In the genomic region with DNA sequence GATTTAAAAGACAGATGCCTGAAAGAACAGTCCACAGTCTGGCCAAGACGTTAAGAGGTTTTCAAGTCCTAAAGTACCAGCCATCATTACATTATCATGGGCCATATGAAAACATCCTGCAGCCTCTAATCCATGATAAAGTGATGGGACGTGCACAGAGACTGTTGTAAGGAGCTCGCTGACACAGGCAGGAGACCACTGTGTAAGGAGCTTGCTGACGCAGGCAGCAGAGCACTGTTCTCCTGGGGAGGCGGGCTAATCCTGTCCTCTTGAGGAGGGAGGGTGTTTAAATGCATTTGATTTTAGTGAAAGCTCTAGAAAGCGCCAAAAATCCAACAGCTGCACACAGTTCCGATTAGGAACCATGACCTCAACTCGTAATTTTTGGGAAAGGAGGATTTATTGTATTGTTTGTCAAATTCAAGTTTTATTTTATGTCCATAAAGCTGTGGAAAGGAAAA, we compare ENCODE assay signal across 13 cellular contexts. TPM values are rescaled to one million over a fixed set of nuclear protein-coding genes. Genes with fewer than 3 reads are reported as not detected.
A peak's percentile ranks its signal among the peaks of the same experiment; 100 is the strongest.
DNase-seq lines count a peak whose midpoint lies in the region; ATAC-seq and TF ChIP-seq lines count a peak whose summit lies in the region.
"Had no signal": no experiment of that assay in that cellular context is flagged by ENCODE, and none has a peak within 500 bp of the region (broad histone marks: within the 10 kb centered on the region; RNA-seq: fewer than 3 reads in every experiment).

No MANE protein-coding gene starts in this region.

- peaks cover 35% of the 10 kb centered on the region for H3K4me1 Mint-ChIP-seq in endodermal cell

- H3K4me1 ChIP-seq in PC-9 (replicated peaks; ENCODE audit: insufficient read depth) (peaks cover 30% of the 10 kb centered on the region), endodermal cell (ENCODE audit: control insufficient read depth, insufficient read depth, low read length) (peaks cover 6% of the 10 kb centered on the region), mesenchymal stem cell (ENCODE audit: control insufficient read depth, insufficient read depth, low read depth, low read length) (peaks cover 17% of the 10 kb centered on the region), thyroid gland (peaks cover 32 to 47% of the 10 kb centered on the region in 2 donors)

- H3K36me3 Mint-ChIP-seq in endodermal cell (ENCODE audit: low read depth): peaks cover 4% of the 10 kb centered on the region
- H3K36me3 Mint-ChIP-seq: IgD-negative memory B cell had no signal

- no peak overlapping the region for H3K4me3 Mint-ChIP-seq in endodermal cell
- H3K4me3 Mint-ChIP-seq: IgD-negative memory B cell had no signal

- peak overlapping the region; percentile 55 for H3K27ac Mint-ChIP-seq in endodermal cell
- H3K27ac Mint-ChIP-seq: IgD-negative memory B cell had no signal

- H2AFZ ChIP-seq in PC-9: no peak overlapping the region
- H2AFZ ChIP-seq in mesenchymal stem cell (ENCODE audit: low read depth, low read length): no peak overlapping the region

- H3K18ac ChIP-seq in mesenchymal stem cell (ENCODE audit: low read depth in 1 of 2, low read length in 2 of 2): peak overlapping the region; percentile 5 to 55

- no peak for TF ChIP-seq POLR2A in thyroid gland (IDR thresholded peaks at IDR 0.05)

- no peak overlapping the region for H3K23ac ChIP-seq in mesenchymal stem cell (ENCODE audit: low read length in 2 of 2)

- H3K27me3 ChIP-seq in PC-9 (ENCODE audit: insufficient read depth, low read depth): no peaks in the 10 kb centered on the region
- no peaks in the 10 kb centered on the region for H3K27me3 ChIP-seq in endodermal cell (ENCODE audit: control insufficient read depth, insufficient read depth, low read length, poor library complexity, severe bottlenecking)
- no peaks in the 10 kb centered on the region for H3K27me3 ChIP-seq in mesenchymal stem cell (ENCODE audit: control insufficient read depth in 1 of 2, insufficient read depth in 1 of 2, low read length in 2 of 2)
- no peaks in the 10 kb centered on the region for H3K27me3 ChIP-seq in thyroid gland

- H4K20me1 ChIP-seq in PC-9 (ENCODE audit: insufficient read depth): no peaks in the 10 kb centered on the region

- no peaks in the 10 kb centered on the region for H3K79me1 ChIP-seq in mesenchymal stem cell (replicated peaks; ENCODE audit: low read length, poor library complexity, severe bottlenecking)

- H3F3A ChIP-seq in PC-9 (ENCODE audit: insufficient read depth, low read depth): peaks cover 17% of the 10 kb centered on the region; the same call in 1 of the 2 replicates

- H3K9me3 Mint-ChIP-seq in endodermal cell: no peaks in the 10 kb centered on the region

- no peaks in the 10 kb centered on the region for H3K36me3 ChIP-seq in PC-9 (ENCODE audit: low read depth)
- H3K36me3 ChIP-seq in endodermal cell (ENCODE audit: control insufficient read depth, insufficient read depth, low read length): no peaks in the 10 kb centered on the region
- H3K36me3 ChIP-seq in mesenchymal stem cell (ENCODE audit: control insufficient read depth in 1 of 2, insufficient read depth in 2 of 2, low read depth in 1 of 2, low read length in 2 of 2): peaks cover 2 to 5% of the 10 kb centered on the region in 2 experiments
- H3K36me3 ChIP-seq in thyroid gland: no peaks in the 10 kb centered on the region

- DNase-seq in PC-9 (no peak), endodermal cell (peak; percentile 53), mesenchymal stem cell (peak; percentile 71), thyroid gland (no peak), SHP77 (lab: John Stamatoyannopoulos, UW) (no peak)
- no peak for DNase-seq in activated naive CD4-positive, alpha-beta T cell treated with anti-CD3 and anti-CD28 coated beads, Interleukin-2, amount 50 U/mL, for 16 hours
- DNase-seq: activated CD8-positive, alpha-beta memory T cell treated with anti-CD3 and anti-CD28 coated beads, Interleukin-2, amount 50 U/mL, for 4 hours; amniotic stem cell; GOT3; NCI-H2171 treated with DMSO at 0.1 percent for 48 hours; RPMI8226 had no signal

- H3K4ac ChIP-seq in mesenchymal stem cell (ENCODE audit: low read depth in 1 of 2, low read length in 2 of 2): peak overlapping the region in 1 of 2 experiments; percentile 46

- H2BK120ac ChIP-seq in mesenchymal stem cell (ENCODE audit: low read depth, low read length): peak overlapping the region; percentile 45

- H2AK5ac ChIP-seq in mesenchymal stem cell (ENCODE audit: low read length, severe bottlenecking): no peak overlapping the region

- peak overlapping the region; percentile 79 for H3K27ac ChIP-seq in PC-9
- H3K27ac ChIP-seq in endodermal cell (ENCODE audit: low read depth, low read length): no peak overlapping the region
- peak overlapping the region; percentile 86 for H3K27ac ChIP-seq in mesenchymal stem cell (ENCODE audit: low read length, poor library complexity, severe bottlenecking)
- peak overlapping the region; percentile 75 to 88 (median 86) for H3K27ac ChIP-seq in thyroid gland

- H2BK5ac ChIP-seq in mesenchymal stem cell (ENCODE audit: low read depth, low read length, poor library complexity, severe bottlenecking): no peak overlapping the region

- H3K9ac ChIP-seq in endodermal cell (ENCODE audit: extremely low read depth, low read length, poor library complexity, severe bottlenecking) (no peak overlapping the region), mesenchymal stem cell (ENCODE audit: low read length) (peak overlapping the region; percentile 39)

- H2BK15ac ChIP-seq in mesenchymal stem cell (ENCODE audit: low read depth, poor library complexity, severe bottlenecking): no peak overlapping the region

- no peaks in the 10 kb centered on the region for H3K9me2 ChIP-seq in PC-9 (ENCODE audit: insufficient read depth)

- TF ChIP-seq CTCF in PC-9 (conservative IDR thresholded peaks at IDR 0.05) (no peak), endodermal cell (conservative IDR thresholded peaks at IDR 0.05) (no peak), thyroid gland (IDR thresholded peaks at IDR 0.05) (no peak)

- H3K79me2 ChIP-seq in PC-9 (ENCODE audit: low read depth): peaks cover 78% of the 10 kb centered on the region

- 81 to 83% methylated on average over 8 of the region's 8 CpGs for WGBS in endodermal cell (ENCODE audit: insufficient coverage in 1 of 2, insufficient read length in 1 of 2), 2 experiments
- WGBS in mesenchymal stem cell: 52% methylated on average over 8 of the region's 8 CpGs
- WGBS in thyroid gland, 2 donors: 54 to 62% methylated on average over 8 of the region's 8 CpGs

- CTCF ChIA-PET in PC-9 (lab: Charles Lee): no interaction called here

- intact Hi-C loops in PC-9 (cut with micrococcal nuclease; ENCODE audit: unreplicated experiment): no loop called here
- intact Hi-C loops in thyroid gland (cut with DNase I): no loop called here

- H2BK12ac ChIP-seq in mesenchymal stem cell (ENCODE audit: low read length in 2 of 2): peak overlapping the region in 1 of 2 experiments; percentile 61

- BruUV-seq in PC-9 (replicated peaks; lab: Mats Ljungman, UMichigan): no TSS peak

- H4K91ac ChIP-seq in mesenchymal stem cell (ENCODE audit: low read length): no peak overlapping the region

- POLR2A ChIA-PET in PC-9 (lab: Charles Lee; ENCODE audit: unreplicated experiment): interaction anchor here (0.6 kb wide), 1 partner anchor 29 kb away, joined by 6 read pairs; no protein-coding TSS in a partner anchor

- ATAC-seq in HG02852 (IDR thresholded peaks at IDR 0.05; ENCODE audit: unreplicated experiment): no peak

- peak overlapping the region; percentile 76 for H4K8ac ChIP-seq in mesenchymal stem cell (ENCODE audit: low read length)

- H3K4me3 ChIP-seq in PC-9 (no peak overlapping the region), endodermal cell (ENCODE audit: low read length) (no peak overlapping the region), mesenchymal stem cell (ENCODE audit: insufficient read depth in 1 of 2, low read depth in 1 of 2, low read length in 2 of 2) (no peak overlapping the region), thyroid gland (replicated peaks in 1 of 3) (no peak overlapping the region)

- H3K9me3 ChIP-seq in PC-9 (ENCODE audit: insufficient read depth, low read depth) (no peaks in the 10 kb centered on the region), endodermal cell (ENCODE audit: control insufficient read depth, low read length) (peaks cover 9% of the 10 kb centered on the region), mesenchymal stem cell (ENCODE audit: control insufficient read depth, low read length) (no peaks in the 10 kb centered on the region), thyroid gland (no peaks in the 10 kb centered on the region)

- H3K27me3 Mint-ChIP-seq in endodermal cell (ENCODE audit: insufficient read depth): no peaks in the 10 kb centered on the region

- H3K4me2 ChIP-seq in PC-9: peak overlapping the region; percentile 76
- H3K4me2 ChIP-seq in mesenchymal stem cell (ENCODE audit: low read length, poor library complexity, severe bottlenecking): peak overlapping the region; percentile 55

- no peak overlapping the region for H3K14ac ChIP-seq in mesenchymal stem cell (ENCODE audit: low read length in 2 of 2)

RNA-seq across cellular contexts. Expression of a gene that starts 16.9 kb away (rescaled TPM):
- 166 and 171 TPM in 2 replicates for total RNA-seq in PC-9 (2021)
- total RNA-seq in endodermal cell: 10 to 100 TPM; 25.2 to 32.9 TPM
- polyA plus RNA-seq in endodermal cell (2013, experiment 1 of 2): 21.7 TPM
- 17.3 TPM for polyA plus RNA-seq in endodermal cell (2013, experiment 2 of 2)
- 67.9 TPM for polyA plus RNA-seq in mesenchymal stem cell (2013, experiment 1 of 2)
- polyA plus RNA-seq in mesenchymal stem cell (2013, experiment 2 of 2): 64.2 TPM
- 100 to 1,000 TPM in 2 of 4 donors, 10 to 100 TPM in 2; 59.9 to 211 (median 134) TPM for total RNA-seq in thyroid gland

Comparison
In these comparisons a context has a peak if more than half of its experiments do, and no peak if none do; other contexts are left out.
1. DNase-seq: peak in endodermal cell (single experiment) and mesenchymal stem cell (single experiment); none in PC-9 (0 of 2), thyroid gland (0 of 2), activated naive CD4-positive, alpha-beta T cell treated with anti-CD3 and anti-CD28 coated beads, Interleukin-2, amount 50 U/mL, for 16 hours (single experiment) and SHP77 (0 of 2).